25 cellular contexts compared by ENCODE assay signal in the genomic region with DNA sequence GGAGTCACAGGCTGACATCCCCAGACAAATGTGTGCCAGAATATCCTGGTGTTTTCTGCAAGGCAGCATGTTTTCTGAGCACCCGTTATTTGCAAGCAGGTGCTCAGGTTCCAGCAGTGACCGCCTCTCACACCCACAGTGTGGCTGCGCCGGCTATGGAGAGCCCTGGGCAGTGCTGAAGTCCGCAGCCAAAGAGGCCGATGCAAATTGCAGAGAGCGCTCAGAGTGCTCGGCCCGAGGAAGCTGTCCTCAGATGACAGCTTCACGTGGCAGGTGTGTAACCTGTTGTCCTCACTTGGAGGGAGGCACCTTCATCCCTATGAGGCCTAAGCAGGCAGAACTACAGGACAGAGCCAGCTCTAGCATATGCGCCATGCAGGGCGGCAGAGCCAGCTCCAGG. TPM values are rescaled to one million over a fixed set of nuclear protein-coding genes. Genes with fewer than 3 reads are reported as not detected.
DNase-seq lines count a peak whose midpoint lies in the region; ATAC-seq, FAIRE-seq and TF ChIP-seq lines count a peak whose summit lies in the region.
"Had no signal": no experiment of that assay in that cellular context is flagged by ENCODE, and none has a peak within 500 bp of the region (broad histone marks: within the 10 kb centered on the region; RNA-seq: fewer than 3 reads in every experiment).

No MANE protein-coding gene starts in this region.

- TF ChIP-seq CTCF in K562 (IDR thresholded peaks at IDR 0.05 in 2 of 3, conservative IDR thresholded peaks at IDR 0.05 in 1 of 3; ENCODE audit: insufficient read depth in 2 of 3, low read depth in 1 of 3, low read length in 3 of 3): no peak

- ATAC-seq in K562 (peak; percentile 13; the same call in 1 of the 3 replicates), Right ventricle myocardium inferior (no peak), GM21786 (IDR thresholded peaks at IDR 0.05; ENCODE audit: unreplicated experiment) (no peak)
- ATAC-seq: A549, GM12878 had no signal

- no peak for TF ChIP-seq POLR2A in K562 (conservative IDR thresholded peaks at IDR 0.05)

- under 1% methylated on average over 12 of the region's 12 CpGs for WGBS in K562 (ENCODE audit: insufficient coverage, low coverage, missing lambda C conversion rate)
- WGBS in neuronal stem cell (ENCODE audit: extremely low coverage in 2 of 2, insufficient read length in 2 of 2, insufficient replicate concordance in 1 of 2), 2 donors: no CpG with 5 or more reads among the region's 12 CpGs

- no peaks in the 10 kb centered on the region for H3K9me1 ChIP-seq in K562 (ENCODE audit: control insufficient read depth, insufficient read depth, low read length)

- H2AK5ac ChIP-seq in neuronal stem cell (ENCODE audit: low read depth, low read length): peak overlapping the region; percentile 60

- H3K4me1 ChIP-seq in K562 (replicated peaks in 1 of 2; ENCODE audit: control insufficient read depth in 2 of 2, insufficient read depth in 2 of 2, low read length in 2 of 2) (no peaks in the 10 kb centered on the region), neuronal stem cell (ENCODE audit: control insufficient read depth in 2 of 2, insufficient read depth in 1 of 2, low read depth in 1 of 2, low read length in 2 of 2) (peaks cover 0 to 2% of the 10 kb centered on the region in 2 donors)
- H3K4me1 ChIP-seq: A549 had no signal

- H3K27me3 ChIP-seq in K562 (ENCODE audit: control insufficient read depth in 2 of 2, insufficient read depth in 2 of 2, low read length in 2 of 2): peaks cover 39 to 67% of the 10 kb centered on the region in 2 experiments
- no peaks in the 10 kb centered on the region for H3K27me3 ChIP-seq in neuronal stem cell (ENCODE audit: control insufficient read depth in 3 of 3, insufficient read depth in 3 of 3, low read depth in 1 of 3, low read length in 3 of 3)
- H3K27me3 ChIP-seq: BE2C; BLaER1 treated with 17β-estradiol and CSF1 and Interleukin-3, amounts not matched to agents 10 nM and 100 nM had no signal

- no peak overlapping the region for H4K91ac ChIP-seq in neuronal stem cell (ENCODE audit: low read depth, low read length, poor library complexity)

- H3K18ac ChIP-seq in neuronal stem cell (ENCODE audit: low read length): peak overlapping the region; percentile 27

- no peak overlapping the region for H3K14ac ChIP-seq in neuronal stem cell (ENCODE audit: low read length)

- POLR2A ChIA-PET in K562 (lab: Yijun Ruan, JAX): interaction anchor here (0.9 to 1.0 kb wide), 2 partner anchors 13 to 93 kb away, joined by 3 to 4 read pairs; no protein-coding TSS in a partner anchor

- no peak overlapping the region for H2BK12ac ChIP-seq in neuronal stem cell (ENCODE audit: low read length)

- no TSS peak for BruUV-seq in K562 (replicated peaks; lab: Mats Ljungman, UMichigan)

- in situ Hi-C loops in K562 (cut with MboI): no loop called here

- H4K8ac ChIP-seq in neuronal stem cell (ENCODE audit: low read depth, low read length): no peak overlapping the region

- intact Hi-C loops in K562 (cut with micrococcal nuclease) (no loop called here), Right ventricle myocardium inferior (cut with DNase I) (no loop called here)

- TF ChIP-seq EP300 in K562 (IDR thresholded peaks at IDR 0.05; ENCODE audit: low read length): no peak

- H2BK120ac ChIP-seq in neuronal stem cell (ENCODE audit: low read depth, low read length): no peak overlapping the region

- no peak overlapping the region for H3K9ac ChIP-seq in K562 (ENCODE audit: insufficient read depth in 1 of 2, low read depth in 2 of 2, low read length in 2 of 2)
- no peak overlapping the region for H3K9ac ChIP-seq in neuronal stem cell (ENCODE audit: low read depth, low read length, poor library complexity)
- H3K9ac ChIP-seq: BLaER1 treated with 17β-estradiol and CSF1 and Interleukin-3, amounts not matched to agents 10 nM and 100 nM had no signal

- H3K9me3 ChIP-seq in K562 (replicated peaks; ENCODE audit: control insufficient read depth, insufficient read depth, low read depth, low read length) (no peaks in the 10 kb centered on the region), neuronal stem cell (replicated peaks in 1 of 2; ENCODE audit: control insufficient read depth in 2 of 2, insufficient read depth in 1 of 2, low read depth in 1 of 2, low read length in 2 of 2) (no peaks in the 10 kb centered on the region)
- H3K9me3 ChIP-seq: A549; BE2C; BLaER1 treated with 17β-estradiol and CSF1 and Interleukin-3, amounts not matched to agents 10 nM and 100 nM; HAP-1 had no signal

- H3K36me3 ChIP-seq in K562 (ENCODE audit: control insufficient read depth, insufficient read depth, low read length) (no peaks in the 10 kb centered on the region), neuronal stem cell (replicated peaks in 1 of 2; ENCODE audit: control insufficient read depth in 2 of 2, insufficient read depth in 2 of 2, low read length in 2 of 2) (peaks cover 3 to 6% of the 10 kb centered on the region in 2 donors)
- H3K36me3 ChIP-seq: BE2C; BLaER1 treated with 17β-estradiol and CSF1 and Interleukin-3, amounts not matched to agents 10 nM and 100 nM; HAP-1 had no signal

- no peak overlapping the region for H3K27ac ChIP-seq in K562 (ENCODE audit: extremely low read depth, low read depth, low read length)
- H3K27ac ChIP-seq in neuronal stem cell (replicated peaks; ENCODE audit: low read length): no peak overlapping the region
- H3K27ac ChIP-seq: A549; BLaER1 treated with 17β-estradiol and CSF1 and Interleukin-3, amounts not matched to agents 10 nM and 100 nM had no signal

- H4K20me1 ChIP-seq in K562 (replicated peaks; ENCODE audit: control insufficient read depth, insufficient read depth, low read length): peaks cover 8% of the 10 kb centered on the region; the same call in 1 of the 2 replicates
- H4K20me1 ChIP-seq: BLaER1 treated with 17β-estradiol and CSF1 and Interleukin-3, amounts not matched to agents 10 nM and 100 nM had no signal

- no peak overlapping the region for H2BK15ac ChIP-seq in neuronal stem cell (ENCODE audit: low read length)

- H2AFZ ChIP-seq in K562 (ENCODE audit: low read depth, low read length): no peak overlapping the region
- no peak overlapping the region for H2AFZ ChIP-seq in neuronal stem cell (ENCODE audit: low read length)
- H2AFZ ChIP-seq: GM23338 had no signal

- H3K79me2 ChIP-seq in K562 (ENCODE audit: control insufficient read depth, insufficient read depth, low read length): no peaks in the 10 kb centered on the region

- FAIRE-seq in K562 (lab: Jason Lieb, UNC): no peak
- FAIRE-seq: A549, D721Med, GM12878, GM19239, H54 had no signal

- no peak overlapping the region for H2BK5ac ChIP-seq in neuronal stem cell (ENCODE audit: low read length)

- CTCF ChIA-PET in K562 (lab: Yijun Ruan, JAX; ENCODE audit: low intra/inter-chr PET ratio): no interaction called here

- TF ChIP-seq RAD21 in K562 (CRISPR knock-in tag; conservative IDR thresholded peaks at IDR 0.05 in 1 of 2, IDR thresholded peaks at IDR 0.05 in 1 of 2): no peak

- H3K23ac ChIP-seq in neuronal stem cell (ENCODE audit: low read depth, low read length, poor library complexity): no peak overlapping the region

- no peaks in the 10 kb centered on the region for H3K79me1 ChIP-seq in neuronal stem cell (ENCODE audit: low read depth, low read length)

- DNase-seq in activated effector memory CD4-positive, alpha-beta T cell treated with anti-CD3 and anti-CD28 coated beads, Interleukin-2, amount 50 U/mL, for 16 hours: peak; percentile 51
- no peak for DNase-seq in activated effector memory CD4-positive, alpha-beta T cell treated with Interleukin-2 at 50 U/mL for 16 hours
- DNase-seq in K562 (ENCODE audit: extremely low read depth in 1 of 4, low spot score in 3 of 4) (no peak), left kidney (ENCODE audit: low read depth, low spot score) (peak; percentile 34), neuronal stem cell (ENCODE audit: low spot score) (no peak), Right ventricle myocardium inferior (ENCODE audit: missing footprints) (no peak), UCSD-AML1 (lab: John Stamatoyannopoulos, UW; ENCODE audit: unreplicated experiment) (no peak)
- DNase-seq: 8988T; ACHN; AML-193; BE2C; CD4-positive, alpha-beta T cell; DMS 273 treated with DMSO at 0.1 percent for 48 hours; DMS79; EL; GDM1 had no signal

- H3K4me2 ChIP-seq in K562 (ENCODE audit: insufficient read depth, low read length) (no peak overlapping the region), neuronal stem cell (ENCODE audit: insufficient read depth, low read length, poor library complexity, severe bottlenecking) (no peak overlapping the region)
- H3K4me2 ChIP-seq: A549; BLaER1 treated with 17β-estradiol and CSF1 and Interleukin-3, amounts not matched to agents 10 nM and 100 nM; GM23338 had no signal

- H3K4me3 ChIP-seq in K562: no peak overlapping the region
- H3K4me3 ChIP-seq in neuronal stem cell (ENCODE audit: low read length in 2 of 2): no peak overlapping the region
- H3K4me3 ChIP-seq: A549; BLaER1 treated with 17β-estradiol and CSF1 and Interleukin-3, amounts not matched to agents 10 nM and 100 nM; GM12878; GM23338; HAP-1 had no signal

- no peak overlapping the region for H3K4ac ChIP-seq in neuronal stem cell (ENCODE audit: low read length)

RNA-seq across cellular contexts. Expression of a gene that starts 23.5 kb away (rescaled TPM):
- total RNA-seq in K562 (2011; cell fraction: chromatin; rRNA removed; ENCODE audit: low replicate concordance): 21.5 and 61.7 TPM in 2 replicates
- total RNA-seq in K562 (2011; cell fraction: nucleolus; rRNA removed): 19.8 and 26.6 TPM in 2 replicates
- 29.1 and 45.8 TPM in 2 replicates for total RNA-seq in K562 (2011; cell fraction: nucleoplasm; rRNA removed)
- 78.6 and 97.7 TPM in 2 replicates for total RNA-seq in K562 (2014; rRNA removed)
- 132 and 145 TPM in 2 replicates for total RNA-seq in K562 (2014; rRNA removed; fragmentation: Illumina TruSeq; extraction: Trizol)
- 141 and 149 TPM in 2 replicates for total RNA-seq in K562 (2015; rRNA removed; fragmentation: Illumina TruSeq; extraction: Trizol)
- 103 and 110 TPM in 2 replicates for total RNA-seq in K562 (2021)
- polyA plus RNA-seq in K562 (2011; rRNA removed): 115 and 138 TPM in 2 replicates
- polyA plus RNA-seq in K562 (2011; cell fraction: cytosol; rRNA removed): 100 and 103 TPM in 2 replicates
- polyA plus RNA-seq in K562 (2011; cell fraction: nucleus; rRNA removed): 48.3 and 68.3 TPM in 2 replicates
- 93.8 and 104 TPM in 2 replicates for polyA plus RNA-seq in K562 (2012)
- polyA plus RNA-seq in K562 (2014; fragmentation: Illumina TruSeq; extraction: Trizol): 148 and 185 TPM in 2 replicates
- polyA plus RNA-seq in K562 (2014; fragmentation: Nextera tagmentation; extraction: Ambion mirVana): 100 to 1,000 TPM; 138 to 144 TPM
- polyA plus RNA-seq in K562 (2014; rRNA removed): 113 and 114 TPM in 2 replicates
- polyA minus RNA-seq in K562 (2011; rRNA and poly(A)+ RNA removed): 54.6 and 59.0 TPM in 2 replicates
- polyA minus RNA-seq in K562 (2011; cell fraction: cytosol; rRNA and poly(A)+ RNA removed): 18.7 and 38.7 TPM in 2 replicates
- polyA minus RNA-seq in K562 (2011; cell fraction: nucleus; rRNA and poly(A)+ RNA removed): 5.8 and 14.9 TPM in 2 replicates
- polyA plus RNA-seq in neuronal stem cell (2013, experiment 1 of 2): 20.2 TPM
- polyA plus RNA-seq in neuronal stem cell (2013, experiment 2 of 2): 21.1 TPM
- 381 TPM for total RNA-seq in Right ventricle myocardium inferior

Comparison
In these comparisons a context has a peak if more than half of its experiments do, and no peak if none do; other contexts are left out.
1. DNase-seq: peak in activated effector memory CD4-positive, alpha-beta T cell treated with anti-CD3 and anti-CD28 coated beads, Interleukin-2, amount 50 U/mL, for 16 hours (single experiment) and left kidney (single experiment); none in activated effector memory CD4-positive, alpha-beta T cell treated with Interleukin-2 at 50 U/mL for 16 hours (single experiment), K562 (0 of 4), neuronal stem cell (single experiment), Right ventricle myocardium inferior (single experiment) and UCSD-AML1 (single experiment).